17 cellular contexts compared by ENCODE assay signal in genomic region chr11:96335389-96335788, GRCh38. TPM values are rescaled to one million over a fixed set of nuclear protein-coding genes. Genes with fewer than 3 reads are reported as not detected.
A peak's percentile ranks its signal among the peaks of the same experiment; 100 is the strongest.
DNase-seq lines count a peak whose midpoint lies in the region; ATAC-seq, FAIRE-seq and TF ChIP-seq lines count a peak whose summit lies in the region.
"Had no signal": no experiment of that assay in that cellular context is flagged by ENCODE, and none has a peak within 500 bp of the region (broad histone marks: within the 10 kb centered on the region; RNA-seq: fewer than 3 reads in every experiment).

No MANE protein-coding gene starts in this region.

- H3K4me2 ChIP-seq in GM12878 (ENCODE audit: control insufficient read depth, insufficient read depth): peak overlapping the region; percentile 48
- H3K4me2 ChIP-seq: BLaER1 had no signal

- H3K27me3 Mint-ChIP-seq in CD14-positive monocyte (ENCODE audit: low read depth in 3 of 3): no peaks in the 10 kb centered on the region
- no peaks in the 10 kb centered on the region for H3K27me3 Mint-ChIP-seq in HFFc6 (ENCODE audit: insufficient read depth)
- H3K27me3 Mint-ChIP-seq in naive thymus-derived CD8-positive, alpha-beta T cell: no peaks in the 10 kb centered on the region
- H3K27me3 Mint-ChIP-seq: activated CD4-positive, alpha-beta T cell treated with anti-CD3 and anti-CD28 coated beads, Interleukin-2, amount 10 ng/mL, durations not matched to agents 7 days and 5 days had no signal

- peak; percentile 9; the same call in 1 of the 3 replicates for ATAC-seq in GM12878
- ATAC-seq in naive thymus-derived CD8-positive, alpha-beta T cell: no peak

- H3K4me3 Mint-ChIP-seq in CD14-positive monocyte (no peak overlapping the region), HFFc6 (no peak overlapping the region)
- peak overlapping the region; percentile 3 to 91 (median 58) for H3K4me3 Mint-ChIP-seq in naive thymus-derived CD8-positive, alpha-beta T cell
- H3K4me3 Mint-ChIP-seq: activated CD4-positive, alpha-beta T cell treated with anti-CD3 and anti-CD28 coated beads, Interleukin-2, amount 10 ng/mL, durations not matched to agents 7 days and 5 days had no signal

- H2AFZ ChIP-seq in GM12878 (ENCODE audit: control insufficient read depth, low read depth, low read length): no peak overlapping the region
- H2AFZ ChIP-seq: PC-9 had no signal

- CTCF ChIA-PET in GM12878 (lab: Yijun Ruan, JAX): interaction anchor here (0.6 to 11.4 kb wide), 8 partner anchors 8 to 282 kb away, joined by 3 to 256 read pairs (median 4); partner anchors contain the start of gene MAML2

- POLR2A ChIA-PET in GM12878 (lab: Charles Lee): interaction anchor here (0.9 to 1.3 kb wide), 4 partner anchors 10 to 259 kb away, joined by 3 to 4 read pairs (median 3); no protein-coding TSS in a partner anchor
- POLR2A ChIA-PET in naive thymus-derived CD8-positive, alpha-beta T cell (lab: Charles Lee): interaction anchor here (0.9 to 1.1 kb wide), 3 partner anchors 75 to 177 kb away, joined by 3 to 4 read pairs (median 3); no protein-coding TSS in a partner anchor

- SMC1A ChIA-PET in GM12878 (lab: Charles Lee; ENCODE audit: uncharacterized antibody, unreplicated experiment): interaction anchor here (0.6 to 11.9 kb wide), 26 partner anchors 8 to 718 kb away, joined by 3 to 189 read pairs (median 4); partner anchors contain the start of genes CCDC82 and JRKL

- H3K9me3 ChIP-seq in GM12878 (replicated peaks; ENCODE audit: control insufficient read depth, insufficient read depth, low read length): no peaks in the 10 kb centered on the region; the same call in 2 of the 3 replicates
- H3K9me3 ChIP-seq: BLaER1, prostate gland, tibial artery had no signal

- no peak overlapping the region for H3K9ac ChIP-seq in GM12878 (ENCODE audit: control insufficient read depth, insufficient read depth, low read length)
- H3K9ac ChIP-seq: BLaER1 had no signal

- H3K9me3 Mint-ChIP-seq in CD14-positive monocyte: peaks cover 0 to 3% (median 0%) of the 10 kb centered on the region in 7 donors
- no peaks in the 10 kb centered on the region for H3K9me3 Mint-ChIP-seq in HFFc6
- no peaks in the 10 kb centered on the region for H3K9me3 Mint-ChIP-seq in naive thymus-derived CD8-positive, alpha-beta T cell
- H3K9me3 Mint-ChIP-seq: activated CD4-positive, alpha-beta T cell treated with anti-CD3 and anti-CD28 coated beads, Interleukin-2, amount 10 ng/mL, durations not matched to agents 7 days and 5 days had no signal

- H3K4me3 ChIP-seq in GM12878: no peak overlapping the region
- H3K4me3 ChIP-seq: BLaER1, PC-9, prostate gland, tibial artery had no signal

- DNase-seq in CD14-positive monocyte (ENCODE audit: low spot score): no peak
- no peak for DNase-seq in HFFc6
- no peak for DNase-seq in GM12878 (ENCODE audit: low read depth, low spot score)
- no peak for DNase-seq in naive thymus-derived CD8-positive, alpha-beta T cell
- no peak for DNase-seq in GM19238 (ENCODE audit: insufficient read length, low spot score)
- DNase-seq in NCI-H1436 treated with DMSO at 0.1 percent for 48 hours (lab: John Stamatoyannopoulos, UW): no peak
- DNase-seq in activated CD4-positive, CD25-positive, alpha-beta regulatory T cell (lab: John Stamatoyannopoulos, UW): no peak
- no peak for DNase-seq in stimulated activated naive CD4-positive, alpha-beta T cell (lab: John Stamatoyannopoulos, UW)
- DNase-seq: activated CD4-positive, alpha-beta T cell treated with anti-CD3 and anti-CD28 coated beads, Interleukin-2, amount 10 ng/mL, durations not matched to agents 7 days and 5 days; NCI-H1092; NCI-H226; PC-9; stimulated activated CD4-positive, alpha-beta T cell treated with anti-CD3 and anti-CD28 coated beads, Interleukin-15, amount 100 ng/mL, for 24 hours; tibial artery had no signal

- RAD21 ChIA-PET in GM12878 (lab: Charles Lee; ENCODE audit: unreplicated experiment): interaction anchor here (0.6 to 11.4 kb wide), 12 partner anchors 15 to 282 kb away, joined by 3 to 213 read pairs (median 4); no protein-coding TSS in a partner anchor

- no peak for TF ChIP-seq EP300 in GM12878 (IDR thresholded peaks at IDR 0.05; ENCODE audit: borderline replicate concordance in 1 of 2, control insufficient read depth in 1 of 2, low read depth in 2 of 2, low read length in 2 of 2)

- H3K4me1 Mint-ChIP-seq in CD14-positive monocyte: peaks cover 71% of the 10 kb centered on the region
- H3K4me1 Mint-ChIP-seq in HFFc6 (ENCODE audit: low read depth): peaks cover 92% of the 10 kb centered on the region
- H3K4me1 Mint-ChIP-seq in naive thymus-derived CD8-positive, alpha-beta T cell: peaks cover 59 to 98% (median 92%) of the 10 kb centered on the region in 4 donors

- peaks cover 0 to 5% of the 10 kb centered on the region in 2 experiments; a peak in 1 of 4 replicates for H3K36me3 ChIP-seq in GM12878 (ENCODE audit: control insufficient read depth in 2 of 2, insufficient read depth in 2 of 2, low read length in 1 of 2)
- H3K36me3 ChIP-seq: BLaER1, prostate gland had no signal

- intact Hi-C loops in CD14-positive monocyte (cut with micrococcal nuclease) (loop anchor here in 1 of 2 donors (10.0 kb wide), 1 partner anchor 71 kb away; no protein-coding TSS in a partner anchor), GM12878 (cut with micrococcal nuclease; ENCODE audit: unreplicated experiment) (no loop called here)

- H3K27ac Mint-ChIP-seq in CD14-positive monocyte (peak overlapping the region in 5 of 7 donors; percentile 0 to 71 (median 18)), HFFc6 (0 out of 2 replicates have a peak overlapping the region, but pooled peaks have one; percentile 8)
- peak overlapping the region in 6 of 10 donors; percentile 2 to 72 (median 48) for H3K27ac Mint-ChIP-seq in naive thymus-derived CD8-positive, alpha-beta T cell
- H3K27ac Mint-ChIP-seq: activated CD4-positive, alpha-beta T cell treated with anti-CD3 and anti-CD28 coated beads, Interleukin-2, amount 10 ng/mL, durations not matched to agents 7 days and 5 days had no signal

- WGBS in GM12878 (ENCODE audit: insufficient coverage, insufficient replicate concordance, low lambda C conversion rate, missing lambda C conversion rate): 96% methylated on average over 4 of the region's 4 CpGs

- FAIRE-seq in GM12878 (lab: Jason Lieb, UNC): no peak
- FAIRE-seq: GM12892 had no signal

- TF ChIP-seq POLR2A in GM12878 (IDR thresholded peaks at IDR 0.05; ENCODE audit: low read depth, low read length): no peak

- H4K20me1 ChIP-seq in GM12878 (ENCODE audit: control insufficient read depth, insufficient read depth): no peaks in the 10 kb centered on the region
- H4K20me1 ChIP-seq: BLaER1 had no signal

- H3K27ac ChIP-seq in GM12878 (ENCODE audit: control insufficient read depth, insufficient read depth): no peak overlapping the region
- H3K27ac ChIP-seq: BLaER1, PC-9, prostate gland, tibial artery had no signal

- no TSS peak for BruUV-seq in GM12878 (replicated peaks; lab: Mats Ljungman, UMichigan)

- no peak for TF ChIP-seq CTCF in CD14-positive monocyte (IDR thresholded peaks at IDR 0.05)
- no peak for TF ChIP-seq CTCF in HFFc6 (IDR thresholded peaks at IDR 0.05)
- no peak for TF ChIP-seq CTCF in GM12878 (IDR thresholded peaks at IDR 0.05 in 2 of 3, conservative IDR thresholded peaks at IDR 0.05 in 1 of 3; ENCODE audit: control insufficient read depth in 2 of 3, extremely low read depth in 1 of 3, insufficient read depth in 1 of 3, low read depth in 3 of 3, low read length in 3 of 3)

- H3K36me3 Mint-ChIP-seq in CD14-positive monocyte (peaks cover 11 to 20% of the 10 kb centered on the region in 2 donors), HFFc6 (ENCODE audit: low read depth) (peaks cover 45% of the 10 kb centered on the region)
- H3K36me3 Mint-ChIP-seq in naive thymus-derived CD8-positive, alpha-beta T cell: peaks cover 4 to 63% (median 15%) of the 10 kb centered on the region in 3 donors

- TF ChIP-seq RAD21 in GM12878 (IDR thresholded peaks at IDR 0.05; ENCODE audit: insufficient read depth, low read depth, low read length): no peak

- H3K79me2 ChIP-seq in GM12878 (ENCODE audit: control insufficient read depth, insufficient read depth, low read length): peaks cover 96% of the 10 kb centered on the region

- in situ Hi-C loops in GM12878 (cut with MboI): no loop called here

- no peaks in the 10 kb centered on the region for H3K27me3 ChIP-seq in GM12878 (replicated peaks in 1 of 2; ENCODE audit: control insufficient read depth in 2 of 2, insufficient read depth in 2 of 2, low read length in 1 of 2)
- H3K27me3 ChIP-seq: tibial artery had no signal

- H3K4me1 ChIP-seq in GM12878 (ENCODE audit: control insufficient read depth, insufficient read depth, low read length): peaks cover 16% of the 10 kb centered on the region

RNA-seq across cellular contexts. Expression of gene MAML2, which starts 7.6 kb away (rescaled TPM):
- polyA plus RNA-seq in CD14-positive monocyte: 1 to 10 TPM in 1 of 2 donors, under 1 TPM in 1; 0.57 to 1.2 TPM
- total RNA-seq in HFFc6 (2021; fragmentation: NEBNext Ultra II Directional; extraction: Animal tissue kit (Norgen Biotek cat#: 25700)): 10 to 100 TPM; 24.9 to 30.8 (median 28.3) TPM
- total RNA-seq in GM12878 (2013; cell fraction: nucleolus; rRNA removed): 40.1 and 41.3 TPM in 2 replicates
- 15.0 and 16.0 TPM in 2 replicates for total RNA-seq in GM12878 (2014; rRNA removed)
- 11.4 and 12.6 TPM in 2 replicates for total RNA-seq in GM12878 (2014; rRNA removed; fragmentation: Illumina TruSeq; extraction: Trizol)
- total RNA-seq in GM12878 (2021): 12.7 and 13.3 TPM in 2 replicates
- polyA plus RNA-seq in GM12878 (2011; ENCODE audit: low read depth): 3.6 TPM
- 12.5 and 15.1 TPM in 2 replicates for polyA plus RNA-seq in GM12878 (2011; rRNA removed)
- polyA plus RNA-seq in GM12878 (2011; cell fraction: cytosol; rRNA removed): 15.6 and 18.7 TPM in 2 replicates
- 14.3 and 15.4 TPM in 2 replicates for polyA plus RNA-seq in GM12878 (2011; cell fraction: nucleus; rRNA removed)
- polyA plus RNA-seq in GM12878 (2012): 4.3 and 6.8 TPM in 2 replicates
- polyA plus RNA-seq in GM12878 (2014; fragmentation: Illumina TruSeq; extraction: Trizol): 14.1 and 14.8 TPM in 2 replicates
- polyA plus RNA-seq in GM12878 (2014; fragmentation: Nextera tagmentation; extraction: Ambion mirVana): 1 to 10 TPM; 2.5 to 2.6 TPM
- polyA plus RNA-seq in GM12878 (2014; rRNA removed): 12.7 and 13.2 TPM in 2 replicates
- polyA plus RNA-seq in GM12878 (2016; fragmentation: Nextera tagmentation; extraction: Ambion mirVana): 1 to 10 TPM; 6.8 to 7.5 TPM
- polyA minus RNA-seq in GM12878 (2011; rRNA and poly(A)+ RNA removed): 40.1 and 42.2 TPM in 2 replicates
- 13.3 and 17.5 TPM in 2 replicates for polyA minus RNA-seq in GM12878 (2011; cell fraction: cytosol; rRNA and poly(A)+ RNA removed)
- polyA minus RNA-seq in GM12878 (2011; cell fraction: nucleus; rRNA and poly(A)+ RNA removed): 32.0 and 54.5 TPM in 2 replicates
- total RNA-seq in naive thymus-derived CD8-positive, alpha-beta T cell: 10 to 100 TPM; 68.2 to 68.5 TPM
- 10 to 100 TPM in 2 of 3 donors, 1 to 10 TPM in 1; 6.6 to 33.0 (median 15.3) TPM for polyA plus RNA-seq in naive thymus-derived CD8-positive, alpha-beta T cell

RNA-seq across cellular contexts. Expression of gene CCDC82, which starts 54.3 kb away (rescaled TPM):
- polyA plus RNA-seq in CD14-positive monocyte (10 to 100 TPM; 12.2 to 18.2 TPM), GM12878 (2011; rRNA removed) (30.7 and 58.6 TPM in 2 replicates), GM12878 (2014; fragmentation: Illumina TruSeq; extraction: Trizol) (62.4 and 72.7 TPM in 2 replicates), GM12878 (2014; fragmentation: Nextera tagmentation; extraction: Ambion mirVana) (10 to 100 TPM; 24.5 to 24.7 TPM), GM12878 (2014; rRNA removed) (25.7 and 26.9 TPM in 2 replicates), GM12878 (2016; fragmentation: Nextera tagmentation; extraction: Ambion mirVana) (10 to 100 TPM; 31.0 to 32.0 TPM)
- total RNA-seq in HFFc6 (2021; fragmentation: NEBNext Ultra II Directional; extraction: Animal tissue kit (Norgen Biotek cat#: 25700)): 10 to 100 TPM; 14.0 to 18.2 (median 17.2) TPM
- 104 and 112 TPM in 2 replicates for total RNA-seq in GM12878 (2013; cell fraction: nucleolus; rRNA removed)
- total RNA-seq in GM12878 (2014; rRNA removed) (15.2 and 19.9 TPM in 2 replicates), GM12878 (2014; rRNA removed; fragmentation: Illumina TruSeq; extraction: Trizol) (31.7 and 35.7 TPM in 2 replicates), GM12878 (2021) (20.6 and 21.4 TPM in 2 replicates)
- polyA plus RNA-seq in GM12878 (2011; ENCODE audit: low read depth): 12.0 TPM
- polyA plus RNA-seq in GM12878 (2011; cell fraction: cytosol; rRNA removed): 5.3 and 5.9 TPM in 2 replicates
- polyA plus RNA-seq in GM12878 (2011; cell fraction: nucleus; rRNA removed): 41.7 and 54.9 TPM in 2 replicates
- polyA plus RNA-seq in GM12878 (2012): 22.0 and 27.9 TPM in 2 replicates
- polyA minus RNA-seq in GM12878 (2011; rRNA and poly(A)+ RNA removed): 13.8 and 13.9 TPM in 2 replicates
- 4.8 and 5.6 TPM in 2 replicates for polyA minus RNA-seq in GM12878 (2011; cell fraction: cytosol; rRNA and poly(A)+ RNA removed)
- polyA minus RNA-seq in GM12878 (2011; cell fraction: nucleus; rRNA and poly(A)+ RNA removed): 31.8 and 55.0 TPM in 2 replicates
- 10 to 100 TPM; 31.9 to 36.0 TPM for total RNA-seq in naive thymus-derived CD8-positive, alpha-beta T cell
- 10 to 100 TPM; 14.2 to 21.4 (median 18.0) TPM for polyA plus RNA-seq in naive thymus-derived CD8-positive, alpha-beta T cell

RNA-seq across cellular contexts. Expression of gene JRKL, which starts 54.4 kb away (rescaled TPM):
- 1 to 10 TPM; 1.3 to 2.0 TPM for polyA plus RNA-seq in CD14-positive monocyte
- total RNA-seq in HFFc6 (2021; fragmentation: NEBNext Ultra II Directional; extraction: Animal tissue kit (Norgen Biotek cat#: 25700)): 10 to 100 TPM; 11.1 to 15.1 (median 13.5) TPM
- total RNA-seq in GM12878 (2013; cell fraction: nucleolus; rRNA removed): 10.9 and 13.3 TPM in 2 replicates
- total RNA-seq in GM12878 (2014; rRNA removed): 3.8 and 6.3 TPM in 2 replicates
- total RNA-seq in GM12878 (2014; rRNA removed; fragmentation: Illumina TruSeq; extraction: Trizol): 11.1 and 11.7 TPM in 2 replicates
- 8.4 and 8.6 TPM in 2 replicates for total RNA-seq in GM12878 (2021)
- polyA plus RNA-seq in GM12878 (2011; ENCODE audit: low read depth): 3.1 TPM
- polyA plus RNA-seq in GM12878 (2011; rRNA removed): 11.3 and 20.1 TPM in 2 replicates
- 2.7 and 3.0 TPM in 2 replicates for polyA plus RNA-seq in GM12878 (2011; cell fraction: cytosol; rRNA removed)
- 10.2 and 11.2 TPM in 2 replicates for polyA plus RNA-seq in GM12878 (2011; cell fraction: nucleus; rRNA removed)
- 4.4 and 9.8 TPM in 2 replicates for polyA plus RNA-seq in GM12878 (2012)
- polyA plus RNA-seq in GM12878 (2014; fragmentation: Illumina TruSeq; extraction: Trizol): 12.4 and 16.3 TPM in 2 replicates
- polyA plus RNA-seq in GM12878 (2014; fragmentation: Nextera tagmentation; extraction: Ambion mirVana): 1 to 10 TPM; 4.6 to 4.8 TPM
- 7.4 and 8.9 TPM in 2 replicates for polyA plus RNA-seq in GM12878 (2014; rRNA removed)
- 1 to 10 TPM; 7.8 to 8.4 TPM for polyA plus RNA-seq in GM12878 (2016; fragmentation: Nextera tagmentation; extraction: Ambion mirVana)
- 4.2 and 6.8 TPM in 2 replicates for polyA minus RNA-seq in GM12878 (2011; rRNA and poly(A)+ RNA removed)
- 2.2 and 2.7 TPM in 2 replicates for polyA minus RNA-seq in GM12878 (2011; cell fraction: cytosol; rRNA and poly(A)+ RNA removed)
- polyA minus RNA-seq in GM12878 (2011; cell fraction: nucleus; rRNA and poly(A)+ RNA removed): 5.2 and 5.3 TPM in 2 replicates
- total RNA-seq in naive thymus-derived CD8-positive, alpha-beta T cell: 10 to 100 TPM; 12.5 to 13.4 TPM
- polyA plus RNA-seq in naive thymus-derived CD8-positive, alpha-beta T cell: 1 to 10 TPM; 1.4 to 5.4 (median 2.8) TPM

Comparison
In these comparisons a context has a peak if more than half of its experiments do, and no peak if none do; other contexts are left out.
1. H3K4me3 Mint-ChIP-seq: peak in naive thymus-derived CD8-positive, alpha-beta T cell (10 of 10); none in CD14-positive monocyte (0 of 2) and HFFc6 (single experiment).
2. Peak in every context shown above with its lines, with median percentiles within 50 percentile points of each other: H3K27ac Mint-ChIP-seq.